1 cellular context compared by ENCODE assay signal in the genomic region with DNA sequence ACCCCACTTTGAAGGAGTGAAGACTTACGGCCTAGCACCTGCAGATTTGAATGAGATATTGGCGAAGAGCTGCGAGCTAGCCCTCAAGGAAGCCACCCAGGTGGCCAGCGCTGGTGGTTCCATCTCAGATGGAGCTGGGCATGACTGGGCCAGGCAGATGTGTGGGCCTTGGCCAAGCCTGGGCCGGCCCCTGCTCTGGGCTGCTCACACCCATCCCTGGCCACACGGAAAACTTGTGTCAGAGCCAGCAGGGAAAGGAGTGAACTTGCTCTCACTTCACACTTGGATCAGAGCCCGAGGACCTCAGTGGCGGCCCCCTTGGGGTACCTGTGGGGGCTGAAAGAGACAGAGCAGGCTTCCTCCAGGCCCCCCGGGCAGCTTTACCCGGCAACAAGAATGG.
TF ChIP-seq lines count a peak whose summit lies in the region.

No MANE protein-coding gene starts in this region.

TF ChIP-seq in K562, 482 proteins besides CTCF, POLR2A, EP300 and RAD21 (continued from another document):
- TF ChIP-seq, protein P1, sequence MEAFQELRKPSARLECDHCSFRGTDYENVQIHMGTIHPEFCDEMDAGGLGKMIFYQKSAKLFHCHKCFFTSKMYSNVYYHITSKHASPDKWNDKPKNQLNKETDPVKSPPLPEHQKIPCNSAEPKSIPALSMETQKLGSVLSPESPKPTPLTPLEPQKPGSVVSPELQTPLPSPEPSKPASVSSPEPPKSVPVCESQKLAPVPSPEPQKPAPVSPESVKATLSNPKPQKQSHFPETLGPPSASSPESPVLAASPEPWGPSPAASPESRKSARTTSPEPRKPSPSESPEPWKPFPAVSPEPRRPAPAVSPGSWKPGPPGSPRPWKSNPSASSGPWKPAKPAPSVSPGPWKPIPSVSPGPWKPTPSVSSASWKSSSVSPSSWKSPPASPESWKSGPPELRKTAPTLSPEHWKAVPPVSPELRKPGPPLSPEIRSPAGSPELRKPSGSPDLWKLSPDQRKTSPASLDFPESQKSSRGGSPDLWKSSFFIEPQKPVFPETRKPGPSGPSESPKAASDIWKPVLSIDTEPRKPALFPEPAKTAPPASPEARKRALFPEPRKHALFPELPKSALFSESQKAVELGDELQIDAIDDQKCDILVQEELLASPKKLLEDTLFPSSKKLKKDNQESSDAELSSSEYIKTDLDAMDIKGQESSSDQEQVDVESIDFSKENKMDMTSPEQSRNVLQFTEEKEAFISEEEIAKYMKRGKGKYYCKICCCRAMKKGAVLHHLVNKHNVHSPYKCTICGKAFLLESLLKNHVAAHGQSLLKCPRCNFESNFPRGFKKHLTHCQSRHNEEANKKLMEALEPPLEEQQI (IDR thresholded peaks at IDR 0.05), result no peak
- TF ChIP-seq FUS (optimal IDR thresholded peaks at IDR 0.05; ENCODE audit: low read depth, low read length) (no peak), ZFX (CRISPR knock-in tag; IDR thresholded peaks at IDR 0.05) (0 out of 2 replicates have a peak, but pooled peaks have one; percentile 28)
TF ChIP-seq in K562: peak in this region for 2.
